Comparison of ENCODE assay signal across 12 cellular contexts in the genomic region with DNA sequence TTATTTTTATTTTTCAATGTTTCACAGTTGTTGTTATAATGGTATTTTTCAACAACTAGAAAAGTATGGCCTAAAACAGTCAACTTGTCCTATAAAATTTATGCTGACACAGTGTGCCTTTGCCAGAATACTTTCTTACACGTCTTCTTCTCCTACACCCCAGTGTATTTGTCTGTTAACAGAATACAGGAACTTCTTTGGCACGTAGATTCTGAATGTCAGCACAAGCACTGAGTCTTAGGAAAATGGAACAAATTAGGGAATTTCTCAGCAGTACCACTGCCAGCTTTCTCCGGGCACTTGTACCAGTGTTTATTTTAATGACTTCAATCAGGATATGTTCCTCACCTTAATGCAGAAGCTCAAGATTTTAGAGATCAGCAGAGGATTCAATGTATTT.
"Had no signal": no experiment of that assay in that cellular context is flagged by ENCODE, and none has a peak within 500 bp of the region (broad histone marks: within the 10 kb centered on the region; RNA-seq: fewer than 3 reads in every experiment).

No MANE protein-coding gene starts in this region.

- H3K27me3 ChIP-seq: transverse colon had no signal

- H3K9me3 Mint-ChIP-seq: activated naive CD8-positive, alpha-beta T cell treated with anti-CD3 and anti-CD28 coated beads for 36 hours; activated T-cell treated with anti-CD3 and anti-CD28 coated beads, Interleukin-2, amount 50 U/mL, for 72 hours had no signal

- H3K36me3 ChIP-seq: transverse colon had no signal

- H3K27ac Mint-ChIP-seq: activated CD4-positive, alpha-beta memory T cell treated with anti-CD3 and anti-CD28 coated beads, Interleukin-2, amount 10 ng/mL, durations not matched to agents 7 days and 5 days; activated naive CD8-positive, alpha-beta T cell treated with anti-CD3 and anti-CD28 coated beads for 36 hours; activated T-cell treated with anti-CD3 and anti-CD28 coated beads, Interleukin-2, amount 50 U/mL, for 72 hours; naive thymus-derived CD8-positive, alpha-beta T cell had no signal

- H3K27ac ChIP-seq: VCaP had no signal

- H3K9me3 ChIP-seq: mucosa of descending colon, transverse colon had no signal

- DNase-seq: activated CD4-positive, alpha-beta memory T cell treated with anti-CD3 and anti-CD28 coated beads, Interleukin-2, amount 10 ng/mL, durations not matched to agents 7 days and 5 days; activated gamma-delta T cell treated with Interleukin-2 at 50 U/mL for 16 hours; activated naive CD8-positive, alpha-beta T cell treated with anti-CD3 and anti-CD28 coated beads for 36 hours; activated T-cell treated with anti-CD3 and anti-CD28 coated beads, Interleukin-2, amount 50 U/mL, for 72 hours; anterior cingulate cortex; naive thymus-derived CD8-positive, alpha-beta T cell; transverse colon had no signal

- H3K4me3 ChIP-seq: mucosa of descending colon, transverse colon had no signal

- ATAC-seq: activated T-cell treated with anti-CD3 and anti-CD28 coated beads, Interleukin-2, amount 50 U/mL, for 72 hours; esophagus mucosa; naive thymus-derived CD8-positive, alpha-beta T cell had no signal

- H3K4me3 Mint-ChIP-seq: activated CD4-positive, alpha-beta memory T cell treated with anti-CD3 and anti-CD28 coated beads, Interleukin-2, amount 10 ng/mL, durations not matched to agents 7 days and 5 days; activated naive CD8-positive, alpha-beta T cell treated with anti-CD3 and anti-CD28 coated beads for 36 hours; activated T-cell treated with anti-CD3 and anti-CD28 coated beads, Interleukin-2, amount 50 U/mL, for 72 hours; naive thymus-derived CD8-positive, alpha-beta T cell had no signal

- FAIRE-seq: bronchial epithelial cell, endometrium had no signal
